In the genomic region with DNA sequence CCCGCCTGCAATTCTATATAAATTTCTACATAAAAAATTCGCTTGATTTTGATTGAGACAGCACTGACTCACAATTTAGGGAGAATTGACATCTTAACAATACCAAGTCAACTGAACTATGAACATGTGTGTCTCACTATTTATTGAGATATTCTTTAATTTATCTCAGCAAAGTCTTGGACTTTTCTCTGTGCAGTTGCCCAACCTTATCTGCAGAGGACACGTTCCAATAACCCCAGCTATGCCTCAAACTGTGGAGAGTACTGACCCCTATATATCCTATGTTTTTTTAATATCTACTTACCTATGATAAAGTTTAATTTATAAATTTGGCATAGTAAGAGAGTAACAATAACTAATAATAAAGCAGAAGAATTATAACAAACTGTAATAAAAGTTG, we compare ENCODE assay signal across 33 cellular contexts.
"Had no signal": no experiment of that assay in that cellular context is flagged by ENCODE, and none has a peak within 500 bp of the region (broad histone marks: within the 10 kb centered on the region; RNA-seq: fewer than 3 reads in every experiment).

No MANE protein-coding gene starts in this region.

- ATAC-seq: activated naive CD4-positive, alpha-beta T cell treated with anti-CD3 and anti-CD28 coated beads, Interleukin-2, amount 50 U/mL, for 72 hours; activated naive CD8-positive, alpha-beta T cell treated with anti-CD3 and anti-CD28 coated beads, Interleukin-2, amount 50 U/mL, for 24 hours; activated T-cell treated with anti-CD3 and anti-CD28 coated beads, Interleukin-2, amount 50 U/mL, for 4 hours; activated T-cell treated with anti-CD3 and anti-CD28 coated beads, Interleukin-2, amount 50 U/mL, for 72 hours; activated T-helper 17 cell treated with anti-CD3 and anti-CD28 coated beads, Interleukin-2, amount 50 U/mL, for 72 hours; body of pancreas had no signal

- FAIRE-seq: astrocyte, bronchial epithelial cell had no signal

- DNase-seq: activated effector memory CD4-positive, alpha-beta T cell treated with anti-CD3 and anti-CD28 coated beads, Interleukin-2, amount 50 U/mL, for 16 hours; activated effector memory CD4-positive, alpha-beta T cell treated with Interleukin-2 at 50 U/mL for 16 hours; activated gamma-delta T cell; activated gamma-delta T cell treated with Interleukin-2 at 50 U/mL for 16 hours; activated naive CD4-positive, alpha-beta T cell; activated naive CD4-positive, alpha-beta T cell treated with anti-CD3 and anti-CD28 coated beads for 36 hours; activated naive CD4-positive, alpha-beta T cell treated with anti-CD3 and anti-CD28 coated beads, Interleukin-2, amount 10 ng/mL, durations not matched to agents 7 days and 5 days; activated naive CD4-positive, alpha-beta T cell treated with anti-CD3 and anti-CD28 coated beads, Interleukin-2, amount 50 U/mL, for 16 hours; activated naive CD4-positive, alpha-beta T cell treated with Interleukin-2 at 50 U/mL for 16 hours; activated naive CD8-positive, alpha-beta T cell treated with anti-CD3 and anti-CD28 coated beads for 36 hours; activated naive CD8-positive, alpha-beta T cell treated with anti-CD3 and anti-CD28 coated beads, Interleukin-2, amount 10 ng/mL, durations not matched to agents 7 days and 5 days; activated naive CD8-positive, alpha-beta T cell treated with anti-CD3 and anti-CD28 coated beads, Interleukin-2, amount 50 U/mL, for 24 hours; activated T-cell treated with anti-CD3 and anti-CD28 coated beads, Interleukin-2, amount 50 U/mL, for 24 hours; activated T-cell treated with anti-CD3 and anti-CD28 coated beads, Interleukin-2, amount 50 U/mL, for 4 hours; activated T-cell treated with anti-CD3 and anti-CD28 coated beads, Interleukin-2, amount 50 U/mL, for 48 hours; activated T-cell treated with anti-CD3 and anti-CD28 coated beads, Interleukin-2, amount 50 U/mL, for 72 hours; adrenal gland; amniotic stem cell; amygdala; anterior cingulate cortex; aorta; body of pancreas; brain microvascular endothelial cell; caudate nucleus; central memory CD4-positive, alpha-beta T cell; cerebellar nuclear complex had no signal

- H3K27me3 ChIP-seq: adrenal gland, ascending aorta, body of pancreas, brain microvascular endothelial cell, breast epithelium, cardiac muscle cell had no signal

- H3K9me3 ChIP-seq: adrenal gland, ascending aorta, body of pancreas, breast epithelium had no signal

- H3K36me3 ChIP-seq: adrenal gland, ascending aorta, brain microvascular endothelial cell, breast epithelium, cardiac muscle cell had no signal

- H3K27ac ChIP-seq: adrenal gland, ascending aorta, body of pancreas, brain microvascular endothelial cell, breast epithelium, cardiac muscle cell had no signal

- H3K4me3 ChIP-seq: adrenal gland, ascending aorta, body of pancreas, breast epithelium, cardiac muscle cell had no signal

- H3K4me1 ChIP-seq: adrenal gland, breast epithelium had no signal
